ENCODE assay signal across 11 cellular contexts in the genomic region with DNA sequence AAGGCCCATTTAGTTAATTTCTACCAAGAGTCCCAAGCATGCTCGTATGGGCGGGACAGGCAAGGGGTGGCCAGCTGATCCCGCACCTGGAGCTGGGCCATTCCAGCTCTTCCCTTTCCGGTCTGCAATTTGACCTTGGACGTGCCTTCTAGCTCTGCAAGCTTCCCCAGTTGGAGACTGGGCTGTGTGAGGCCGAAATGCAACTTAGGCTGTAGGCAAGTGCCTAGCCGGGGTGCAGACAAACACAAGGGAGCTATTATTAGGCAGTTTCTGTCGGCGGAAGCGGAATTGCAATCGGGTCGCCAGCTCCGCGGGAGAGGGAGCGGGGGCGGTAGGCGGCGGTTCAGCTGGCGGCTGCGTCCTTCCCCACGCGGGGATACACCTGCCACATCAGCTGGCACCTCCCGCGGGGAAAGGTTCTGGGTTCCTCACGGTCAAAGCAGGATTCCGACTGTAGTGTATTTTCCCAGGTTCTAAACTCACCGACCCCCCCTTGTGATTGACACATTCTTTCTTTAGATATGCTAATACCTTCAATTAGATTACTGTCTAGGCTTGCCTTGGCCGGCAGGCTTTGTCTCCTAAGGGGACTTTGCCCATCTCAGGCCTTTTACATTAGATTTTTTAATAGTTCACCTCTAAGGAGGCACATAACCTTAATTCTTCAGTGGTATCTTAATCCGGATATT. TPM values are rescaled to one million over a fixed set of nuclear protein-coding genes. Genes with fewer than 3 reads are reported as not detected.
DNase-seq lines count a peak whose midpoint lies in the region; ATAC-seq and TF ChIP-seq lines count a peak whose summit lies in the region.
"Had no signal": no experiment of that assay in that cellular context is flagged by ENCODE, and none has a peak within 500 bp of the region (broad histone marks: within the 10 kb centered on the region; RNA-seq: fewer than 3 reads in every experiment).

No MANE protein-coding gene starts in this region.

- H3K4me1 Mint-ChIP-seq in chondrocyte (ENCODE audit: low read depth): peaks cover 83% of the 10 kb centered on the region

- 10 to 40% (median 16%) methylated on average over 24 to 29 of the region's 29 CpGs for whole genome bisulfite sequencing in stomach, 5 donors

- DNase-seq in NOMO-1 (lab: John Stamatoyannopoulos, UW; ENCODE audit: unreplicated experiment in 2 of 2) (peak; percentile 12 to 26), NOMO-1 treated with dmso at 0.1 percent for 144 hours (lab: John Stamatoyannopoulos, UW; ENCODE audit: unreplicated experiment) (no peak), chondrocyte (ENCODE audit: low spot score) (no peak), left kidney (ENCODE audit: low read depth, low spot score) (peak; percentile 61), stomach (no peak), globus pallidus (ENCODE audit: low spot score) (no peak)
- no peak for DNase-seq in NK-92 treated with Interleukin-12 subunit alpha and Interleukin-12 subunit beta, amount 100 ng/mL, for 24 hours (lab: John Stamatoyannopoulos, UW)
- DNase-seq: NCI-H524 had no signal

- no peaks in the 10 kb centered on the region for H3K9me3 ChIP-seq in stomach

- H3K4me3 Mint-ChIP-seq in chondrocyte (ENCODE audit: unreplicated experiment): peak overlapping the region; percentile 37

- H3K4me1 ChIP-seq in stomach: no peaks in the 10 kb centered on the region

- H3K27ac Mint-ChIP-seq in chondrocyte (ENCODE audit: unreplicated experiment): peak overlapping the region; percentile 54
- H3K27ac Mint-ChIP-seq: activated T-helper 2 cell treated with anti-CD3 and anti-CD28 coated beads, Interferon-gamma antibody, Interleukin-2, Interleukin-4, amounts not matched to agents 10 μg/mL and 5 μg/mL and 100 μg/mL, durations not matched to agents 14 hours and 24 hours and 36 hours had no signal

- ATAC-seq in HG03520 (IDR thresholded peaks at IDR 0.05; ENCODE audit: unreplicated experiment): no peak

- H3K36me3 ChIP-seq in stomach: no peaks in the 10 kb centered on the region

- TF ChIP-seq POLR2A in stomach (IDR thresholded peaks at IDR 0.05): no peak

- H3K4me3 ChIP-seq in stomach: peak overlapping the region; percentile 18 to 43 (median 34)

- peaks cover 0 to 4% (median 0%) of the 10 kb centered on the region in 3 donors for H3K27me3 ChIP-seq in stomach

- H3K9me3 Mint-ChIP-seq in chondrocyte (ENCODE audit: low read depth): no peaks in the 10 kb centered on the region
- H3K9me3 Mint-ChIP-seq: activated T-helper 2 cell treated with anti-CD3 and anti-CD28 coated beads, Interferon-gamma antibody, Interleukin-2, Interleukin-4, amounts not matched to agents 10 μg/mL and 5 μg/mL and 100 μg/mL, durations not matched to agents 14 hours and 24 hours and 36 hours had no signal

- TF ChIP-seq CTCF in chondrocyte (IDR thresholded peaks at IDR 0.05) (no peak), stomach (IDR thresholded peaks at IDR 0.05) (no peak)

- peak overlapping the region in 2 of 5 donors; percentile 14 to 28 for H3K27ac ChIP-seq in stomach
- H3K27ac ChIP-seq: HL-60 had no signal

- no peak for TF ChIP-seq EP300 in stomach (IDR thresholded peaks at IDR 0.05)

- no peaks in the 10 kb centered on the region for H3K36me3 Mint-ChIP-seq in chondrocyte (ENCODE audit: low read depth)

- H3K27me3 Mint-ChIP-seq in chondrocyte (ENCODE audit: low read depth): no peaks in the 10 kb centered on the region

- intact Hi-C loops in stomach (cut with DNase I; ENCODE audit: low total_unique reads): no loop called here

RNA-seq across cellular contexts. Expression of a gene that starts 17.1 kb away (rescaled TPM):
- total RNA-seq in chondrocyte: 123 to 163 TPM (median 162 TPM) in 3 replicates
- 10 to 100 TPM in 4 of 5 donors, 1 to 10 TPM in 1; 2.9 to 53.7 (median 46.8) TPM for total RNA-seq in stomach
- 1 to 10 TPM; 9.5 to 9.6 (median 9.6) TPM for polyA plus RNA-seq in stomach

Comparison
In these comparisons a context has a peak if more than half of its experiments do, and no peak if none do; other contexts are left out.
1. DNase-seq: peak in NOMO-1 (2 of 2) and left kidney (single experiment); none in NOMO-1 treated with dmso at 0.1 percent for 144 hours (single experiment), chondrocyte (single experiment), stomach (single experiment), globus pallidus (single experiment) and NK-92 treated with Interleukin-12 subunit alpha and Interleukin-12 subunit beta, amount 100 ng/mL, for 24 hours (single experiment).